9 cellular contexts compared by ENCODE assay signal in the genomic region with DNA sequence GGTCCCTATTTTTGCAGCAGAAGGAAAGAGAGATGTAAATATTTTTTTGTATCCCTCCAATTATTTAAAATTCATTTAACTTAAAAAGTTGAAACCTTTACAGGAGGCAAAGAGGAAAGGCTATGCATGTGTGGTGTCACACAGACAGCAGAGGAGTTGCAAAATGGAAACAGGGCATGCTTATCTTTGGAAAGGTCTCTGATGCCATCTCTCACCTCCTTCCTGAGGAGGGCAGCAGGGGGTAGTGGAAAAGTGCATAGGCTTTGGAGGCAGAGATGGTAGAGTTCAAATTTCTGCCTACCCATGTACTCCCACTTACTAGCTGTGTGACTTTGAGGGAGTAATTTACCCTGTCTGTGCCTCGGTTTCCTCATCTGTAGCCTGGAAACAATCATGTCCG.
DNase-seq lines count a peak whose midpoint lies in the region; ATAC-seq and TF ChIP-seq lines count a peak whose summit lies in the region.
"Had no signal": no experiment of that assay in that cellular context is flagged by ENCODE, and none has a peak within 500 bp of the region (broad histone marks: within the 10 kb centered on the region; RNA-seq: fewer than 3 reads in every experiment).

No MANE protein-coding gene starts in this region.

- H3K27me3 ChIP-seq in dorsolateral prefrontal cortex (no peaks in the 10 kb centered on the region), skeletal muscle tissue (ENCODE audit: control insufficient read depth in 3 of 3, insufficient read depth in 3 of 3, low read length in 3 of 3) (no peaks in the 10 kb centered on the region)

- no peak for ATAC-seq in GM21528 (IDR thresholded peaks at IDR 0.05; ENCODE audit: low FRiP score, unreplicated experiment)

- no peak overlapping the region for H3K4me3 Mint-ChIP-seq in activated CD4-positive, alpha-beta memory T cell treated with anti-CD3 and anti-CD28 coated beads for 36 hours

- peak; percentile 40 for DNase-seq in EH (ENCODE audit: low read depth)
- DNase-seq in NCI-H2171 treated with DMSO at 0.1 percent for 48 hours (lab: John Stamatoyannopoulos, UW): peak; percentile 41
- DNase-seq in dorsolateral prefrontal cortex: no peak
- no peak for DNase-seq in activated CD4-positive, alpha-beta memory T cell treated with anti-CD3 and anti-CD28 coated beads for 36 hours
- DNase-seq in activated T-cell treated with anti-CD3 and anti-CD28 coated beads for 4 hours: no peak
- DNase-seq: cortex of kidney, NCI-H1105 had no signal

- CTCF ChIA-PET in activated CD4-positive, alpha-beta memory T cell treated with anti-CD3 and anti-CD28 coated beads for 36 hours (lab: Charles Lee): no interaction called here

- H3K4me1 Mint-ChIP-seq in activated CD4-positive, alpha-beta memory T cell treated with anti-CD3 and anti-CD28 coated beads for 36 hours (ENCODE audit: low read depth): no peaks in the 10 kb centered on the region

- H3K4me3 ChIP-seq in dorsolateral prefrontal cortex: no peak overlapping the region
- peak overlapping the region in 2 of 3 donors; percentile 29 to 32 for H3K4me3 ChIP-seq in skeletal muscle tissue (ENCODE audit: low read length in 3 of 3)

- H3K9me3 ChIP-seq in skeletal muscle tissue (ENCODE audit: control insufficient read depth in 3 of 3, low read length in 3 of 3): no peaks in the 10 kb centered on the region

- peaks cover 32 to 51% (median 42%) of the 10 kb centered on the region in 3 donors for H3K4me1 ChIP-seq in skeletal muscle tissue (ENCODE audit: control insufficient read depth in 3 of 3, insufficient read depth in 3 of 3, low read length in 3 of 3)

- POLR2A ChIA-PET in activated CD4-positive, alpha-beta memory T cell treated with anti-CD3 and anti-CD28 coated beads for 36 hours (lab: Charles Lee): no interaction called here

- TF ChIP-seq CTCF in dorsolateral prefrontal cortex (IDR thresholded peaks at IDR 0.05 in 54 of 56, conservative IDR thresholded peaks at IDR 0.05 in 2 of 56; ENCODE audit: low read depth in 1 of 56, partially characterized antibody in 56 of 56): peak in 10 of 56 donors; percentile 10 to 34 (median 18)

- H3K36me3 ChIP-seq in skeletal muscle tissue (ENCODE audit: control insufficient read depth in 3 of 3, insufficient read depth in 3 of 3, low read length in 3 of 3): peaks cover 6 to 13% (median 12%) of the 10 kb centered on the region in 3 donors

- peak overlapping the region in 1 of 3 donors; percentile 73 for H3K9ac ChIP-seq in skeletal muscle tissue (ENCODE audit: low read depth in 1 of 3, low read length in 3 of 3)

- no peaks in the 10 kb centered on the region for H3K27me3 Mint-ChIP-seq in activated CD4-positive, alpha-beta memory T cell treated with anti-CD3 and anti-CD28 coated beads for 36 hours

- peak overlapping the region; percentile 22 to 99 (median 85) for H3K27ac ChIP-seq in dorsolateral prefrontal cortex
- peak overlapping the region; percentile 74 for H3K27ac ChIP-seq in skeletal muscle tissue (ENCODE audit: low read depth, low read length)

- intact Hi-C loops in dorsolateral prefrontal cortex (cut with DNase I): no loop called here
- intact Hi-C loops in activated CD4-positive, alpha-beta memory T cell treated with anti-CD3 and anti-CD28 coated beads for 36 hours (cut with micrococcal nuclease): no loop called here

- H3K9me3 Mint-ChIP-seq in activated CD4-positive, alpha-beta memory T cell treated with anti-CD3 and anti-CD28 coated beads for 36 hours: no peaks in the 10 kb centered on the region

- no peak overlapping the region for H3K27ac Mint-ChIP-seq in activated CD4-positive, alpha-beta memory T cell treated with anti-CD3 and anti-CD28 coated beads for 36 hours

- peaks cover 29% of the 10 kb centered on the region for H3K36me3 Mint-ChIP-seq in activated CD4-positive, alpha-beta memory T cell treated with anti-CD3 and anti-CD28 coated beads for 36 hours

Comparison
In these comparisons a context has a peak if more than half of its experiments do, and no peak if none do; other contexts are left out.
1. DNase-seq: peak in EH (single experiment) and NCI-H2171 treated with DMSO at 0.1 percent for 48 hours (single experiment); none in dorsolateral prefrontal cortex (0 of 10), activated CD4-positive, alpha-beta memory T cell treated with anti-CD3 and anti-CD28 coated beads for 36 hours (single experiment) and activated T-cell treated with anti-CD3 and anti-CD28 coated beads for 4 hours (single experiment).
2. H3K4me3 ChIP-seq: peak in skeletal muscle tissue (2 of 3); none in dorsolateral prefrontal cortex (0 of 59).